Comparison of ENCODE assay signal across 1 cellular context in genomic region chr12:121575952-121576615, GRCh38.
TF ChIP-seq lines count a peak whose summit lies in the region.

No MANE protein-coding gene starts in this region.

TF ChIP-seq in GM12878, 131 proteins besides CTCF, POLR2A, EP300 and RAD21 (continued from another document):
- TF ChIP-seq ZNF217 (IDR thresholded peaks at IDR 0.05) (no peak), JUNB (IDR thresholded peaks at IDR 0.05) (no peak), CBFB (IDR thresholded peaks at IDR 0.05; ENCODE audit: low read depth) (no peak)
